22 cellular contexts compared by ENCODE assay signal in genomic region chr5:153031326-153031725, GRCh38.
"Had no signal": no experiment of that assay in that cellular context is flagged by ENCODE, and none has a peak within 500 bp of the region (broad histone marks: within the 10 kb centered on the region; RNA-seq: fewer than 3 reads in every experiment).

No MANE protein-coding gene starts in this region.

- H3K27ac ChIP-seq: KMS-11, RWPE1 had no signal

- DNase-seq: Kasumi-1, MM.1S, NCI-H1105, NCI-H1417, NCI-H146, NCI-H1694 treated with DMSO at 0.1 percent for 48 hours, NCI-H2029, NCI-H2081 treated with DMSO at 0.1 percent for 48 hours, NCI-H2171, NCI-H345, NCI-H446 treated with DMSO at 0.1 percent for 48 hours, NCI-H510A treated with DMSO at 0.1 percent for 48 hours, NCI-H69, NCI-H774, PC-3, SHP77, SK-N-SH, SW 1271, T-cell had no signal

- FAIRE-seq: K562 had no signal

- H3K9ac ChIP-seq: KMS-11, SK-N-SH had no signal

- H3K9me3 ChIP-seq: SK-N-SH had no signal

- H3K4me3 ChIP-seq: K562 had no signal
